In the genomic region with DNA sequence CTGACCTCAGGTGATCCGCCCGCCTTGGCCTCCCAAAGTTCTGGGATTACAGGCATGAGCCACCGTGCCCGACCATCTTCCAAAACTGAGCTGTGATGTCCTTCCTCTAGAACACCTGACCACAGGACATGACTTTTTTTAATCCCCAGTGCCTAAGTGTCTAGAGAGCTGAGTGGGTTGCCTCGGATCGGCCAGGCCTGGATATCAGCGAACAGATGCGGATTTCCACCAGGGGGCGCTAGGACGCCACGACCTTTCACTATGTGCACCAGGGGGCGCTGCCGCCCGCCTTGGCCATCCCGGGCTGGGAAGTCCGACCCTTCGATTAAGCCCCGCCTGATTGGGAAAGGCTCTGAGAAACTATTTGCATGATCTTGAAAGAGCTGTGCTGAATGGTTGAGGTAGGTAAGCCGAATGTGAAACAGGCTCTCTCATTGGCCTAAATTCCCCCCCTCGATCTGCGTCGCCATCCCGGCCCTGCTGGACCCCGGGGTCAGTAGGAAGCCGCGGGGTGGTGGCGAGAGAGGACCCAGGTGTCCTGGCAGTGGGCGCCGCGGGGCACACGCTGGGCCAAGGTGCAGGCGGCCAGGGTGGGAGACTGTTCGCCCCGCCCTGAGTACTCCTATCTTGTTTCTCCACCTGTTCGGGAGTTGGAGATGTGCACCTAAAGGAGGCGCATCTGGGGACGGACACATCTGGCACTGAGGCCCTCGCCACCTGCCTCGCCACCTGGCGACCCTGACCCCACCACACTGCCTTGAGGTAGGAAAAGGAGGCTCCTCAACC, we compare ENCODE assay signal across 8 cellular contexts. TPM values are rescaled to one million over a fixed set of nuclear protein-coding genes. Genes with fewer than 3 reads are reported as not detected.
DNase-seq lines count a peak whose midpoint lies in the region; TF ChIP-seq lines count a peak whose summit lies in the region.

A gene with protein sequence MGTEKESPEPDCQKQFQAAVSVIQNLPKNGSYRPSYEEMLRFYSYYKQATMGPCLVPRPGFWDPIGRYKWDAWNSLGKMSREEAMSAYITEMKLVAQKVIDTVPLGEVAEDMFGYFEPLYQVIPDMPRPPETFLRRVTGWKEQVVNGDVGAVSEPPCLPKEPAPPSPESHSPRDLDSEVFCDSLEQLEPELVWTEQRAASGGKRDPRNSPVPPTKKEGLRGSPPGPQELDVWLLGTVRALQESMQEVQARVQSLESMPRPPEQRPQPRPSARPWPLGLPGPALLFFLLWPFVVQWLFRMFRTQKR (plus strand): TSS at position 496 of the 786 bp plus-strand sequence. CDS start 458 bp downstream, outside the sequence.

- H3K36me3 Mint-ChIP-seq in HFFc6 (ENCODE audit: low read depth): no peaks in the 10 kb centered on the region
- H3K36me3 Mint-ChIP-seq in activated naive CD4-positive, alpha-beta T cell treated with anti-CD3 and anti-CD28 coated beads, Interleukin-2, amount 50 U/mL, for 24 hours: no peaks in the 10 kb centered on the region

- TF ChIP-seq EP300 in SK-N-SH (IDR thresholded peaks at IDR 0.05; ENCODE audit: borderline replicate concordance in 1 of 2, low read depth in 1 of 2, low read length in 1 of 2): no peak

- peaks cover 0 to 25% of the 10 kb centered on the region in 2 experiments; a peak in 1 of 4 replicates for H3K4me1 ChIP-seq in SK-N-SH (ENCODE audit: control insufficient read depth in 1 of 2, insufficient read depth in 2 of 2, low read depth in 1 of 2, low read length in 1 of 2)
- peaks cover 21% of the 10 kb centered on the region for H3K4me1 ChIP-seq in testis

- TF ChIP-seq RAD21 in SK-N-SH (IDR thresholded peaks at IDR 0.05; ENCODE audit: low read length): peak; percentile 95

- H2AFZ ChIP-seq in SK-N-SH (ENCODE audit: low read depth): peak within 1 kb of the TSS; percentile 60

- H3K27me3 ChIP-seq in SK-N-SH (ENCODE audit: insufficient read depth) (no peaks in the 10 kb centered on the region), testis (no peaks in the 10 kb centered on the region)

- peaks cover 6% of the 10 kb centered on the region for H3F3A ChIP-seq in SK-N-SH (replicated peaks; ENCODE audit: insufficient read depth)

- H3K27ac ChIP-seq in SK-N-SH (ENCODE audit: low read depth in 2 of 2, low read length in 1 of 2) (peak within 1 kb of the TSS in 1 of 2 experiments; percentile 60; a peak in 1 of 4 replicates), testis (peak within 1 kb of the TSS; percentile 14 to 57)

- H3K9ac ChIP-seq in SK-N-SH: peak within 1 kb of the TSS; percentile 61

- no peaks in the 10 kb centered on the region for H3K9me2 ChIP-seq in SK-N-SH

- TF ChIP-seq POLR2A in NB4 (IDR thresholded peaks at IDR 0.05; ENCODE audit: extremely low read depth, insufficient read length) (peak; percentile 45), testis (IDR thresholded peaks at IDR 0.05) (no peak)

- peaks cover 18% of the 10 kb centered on the region for H3K79me2 ChIP-seq in SK-N-SH (ENCODE audit: insufficient read depth)

- TF ChIP-seq CTCF in GM10248 (IDR thresholded peaks at IDR 0.05; ENCODE audit: control extremely low read depth, extremely low read depth, low read depth, missing control alignments) (peak; percentile 100), HFFc6 (IDR thresholded peaks at IDR 0.05) (peak; percentile 100), NB4 (IDR thresholded peaks at IDR 0.05; ENCODE audit: low read depth, low read length) (peak; percentile 99), SK-N-SH (IDR thresholded peaks at IDR 0.05) (peak; percentile 100), testis (IDR thresholded peaks at IDR 0.05) (peak; percentile 100)

- H3K4me3 Mint-ChIP-seq in HFFc6: peak within 1 kb of the TSS; percentile 88
- H3K4me3 Mint-ChIP-seq in activated naive CD4-positive, alpha-beta T cell treated with anti-CD3 and anti-CD28 coated beads, Interleukin-2, amount 50 U/mL, for 24 hours: peak within 1 kb of the TSS; percentile 88

- WGBS in SK-N-SH (ENCODE audit: low lambda C conversion rate): 4% methylated on average over 21 of the region's 40 CpGs
- 4 to 9% methylated on average over 18 to 40 of the region's 40 CpGs for WGBS in testis, 2 donors

- peaks cover 24% of the 10 kb centered on the region for H3K4me1 Mint-ChIP-seq in HFFc6 (ENCODE audit: low read depth)
- H3K4me1 Mint-ChIP-seq in activated naive CD4-positive, alpha-beta T cell treated with anti-CD3 and anti-CD28 coated beads, Interleukin-2, amount 50 U/mL, for 24 hours: peaks cover 21% of the 10 kb centered on the region

- peak within 1 kb of the TSS; percentile 68 for H3K27ac Mint-ChIP-seq in HFFc6
- peak within 1 kb of the TSS; percentile 81 for H3K27ac Mint-ChIP-seq in activated naive CD4-positive, alpha-beta T cell treated with anti-CD3 and anti-CD28 coated beads, Interleukin-2, amount 50 U/mL, for 24 hours

- intact Hi-C loops in testis (cut with DNase I; ENCODE audit: low total_unique reads): no loop called here

- no peaks in the 10 kb centered on the region for H4K20me1 ChIP-seq in SK-N-SH (ENCODE audit: insufficient read depth)

- no peaks in the 10 kb centered on the region for H3K9me3 Mint-ChIP-seq in HFFc6
- H3K9me3 Mint-ChIP-seq in activated naive CD4-positive, alpha-beta T cell treated with anti-CD3 and anti-CD28 coated beads, Interleukin-2, amount 50 U/mL, for 24 hours: no peaks in the 10 kb centered on the region

- H3K9me3 ChIP-seq in SK-N-SH: no peaks in the 10 kb centered on the region
- H3K9me3 ChIP-seq in testis: no peaks in the 10 kb centered on the region

- CTCF ChIA-PET in GM10248 (lab: Yijun Ruan, JAX) (interaction anchor here (0.6 to 13.5 kb wide), 120 partner anchors 8 to 717 kb away, joined by 3 to 316 read pairs (median 5); a partner anchor contains a TSS), SK-N-SH (lab: Yijun Ruan, JAX) (interaction anchor here (0.5 to 10.8 kb wide), 100 partner anchors 11 to 867 kb away, joined by 3 to 209 read pairs (median 5); a partner anchor contains a TSS)

- H3K27me3 Mint-ChIP-seq in HFFc6 (ENCODE audit: insufficient read depth): peaks cover 1% of the 10 kb centered on the region; the same call in 1 of the 2 replicates
- H3K27me3 Mint-ChIP-seq in activated naive CD4-positive, alpha-beta T cell treated with anti-CD3 and anti-CD28 coated beads, Interleukin-2, amount 50 U/mL, for 24 hours: no peaks in the 10 kb centered on the region

- POLR2A ChIA-PET in GM10248 (lab: Yijun Ruan, JAX): interaction anchor here (0.7 to 1.9 kb wide), 5 partner anchors 9 to 27 kb away, joined by 3 to 48 read pairs (median 4); a partner anchor contains a TSS
- POLR2A ChIA-PET in SK-N-SH (lab: Yijun Ruan, JAX): interaction anchor here (1.2 to 5.4 kb wide), 5 partner anchors 11 to 63 kb away, joined by 3 to 47 read pairs (median 8); a partner anchor contains a TSS

- DNase-seq in GM10248 (ENCODE audit: extremely low spot score) (peak; percentile 95), HFFc6 (peak; percentile 96), NB4 (ENCODE audit: low read depth) (peak; percentile 96), SK-N-SH (peak; percentile 96), globus pallidus (ENCODE audit: low spot score) (peak; percentile 92), occipital lobe (lab: John Stamatoyannopoulos, UW) (peak; percentile 93), testis (peak; percentile 98)

- peak within 1 kb of the TSS; percentile 95 for H3K4me2 ChIP-seq in SK-N-SH

- H3K36me3 ChIP-seq in SK-N-SH (replicated peaks in 1 of 2; ENCODE audit: control insufficient read depth in 1 of 2, insufficient read depth in 2 of 2, low read length in 1 of 2) (peaks cover 0 to 3% of the 10 kb centered on the region in 2 experiments), testis (ENCODE audit: low read depth, missing control alignments) (no peaks in the 10 kb centered on the region)

- peak within 1 kb of the TSS; percentile 50 for H3K4me3 ChIP-seq in NB4 (ENCODE audit: low read depth, low read length)
- peak within 1 kb of the TSS; percentile 81 to 85 for H3K4me3 ChIP-seq in SK-N-SH (ENCODE audit: low read depth in 2 of 2, low read length in 1 of 2)
- H3K4me3 ChIP-seq in testis: peak within 1 kb of the TSS; percentile 44 to 61

TF ChIP-seq in SK-N-SH, 30 proteins besides CTCF, POLR2A, EP300 and RAD21 (continues in another document):
- TF ChIP-seq MXI1 (IDR thresholded peaks at IDR 0.05; ENCODE audit: low read depth, low read length): peak; percentile 71; the same call in 1 of the 2 replicates
- TF ChIP-seq RCOR1 (IDR thresholded peaks at IDR 0.05; ENCODE audit: low read length): peak; percentile 88
- peak; percentile 99 for TF ChIP-seq SMC3 (IDR thresholded peaks at IDR 0.05; ENCODE audit: low read depth, low read length)
- no peak for TF ChIP-seq TEAD4 (IDR thresholded peaks at IDR 0.05; ENCODE audit: borderline replicate concordance, insufficient read depth)
- TF ChIP-seq NRF1 (IDR thresholded peaks at IDR 0.05; ENCODE audit: low read depth, low read length): no peak
- peak; percentile 89 for TF ChIP-seq RFX5 (IDR thresholded peaks at IDR 0.05; ENCODE audit: low read length)
- TF ChIP-seq YY1 (IDR thresholded peaks at IDR 0.05; ENCODE audit: low read depth): no peak
- TF ChIP-seq CHD2 (IDR thresholded peaks at IDR 0.05; ENCODE audit: low read length, partially characterized antibody): peak; percentile 64
- TF ChIP-seq, protein P1, sequence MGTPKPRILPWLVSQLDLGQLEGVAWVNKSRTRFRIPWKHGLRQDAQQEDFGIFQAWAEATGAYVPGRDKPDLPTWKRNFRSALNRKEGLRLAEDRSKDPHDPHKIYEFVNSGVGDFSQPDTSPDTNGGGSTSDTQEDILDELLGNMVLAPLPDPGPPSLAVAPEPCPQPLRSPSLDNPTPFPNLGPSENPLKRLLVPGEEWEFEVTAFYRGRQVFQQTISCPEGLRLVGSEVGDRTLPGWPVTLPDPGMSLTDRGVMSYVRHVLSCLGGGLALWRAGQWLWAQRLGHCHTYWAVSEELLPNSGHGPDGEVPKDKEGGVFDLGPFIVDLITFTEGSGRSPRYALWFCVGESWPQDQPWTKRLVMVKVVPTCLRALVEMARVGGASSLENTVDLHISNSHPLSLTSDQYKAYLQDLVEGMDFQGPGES (IDR thresholded peaks at IDR 0.05; ENCODE audit: low read depth, low read length): peak; percentile 29; the same call in 1 of the 2 replicates
- TF ChIP-seq, protein P2, sequence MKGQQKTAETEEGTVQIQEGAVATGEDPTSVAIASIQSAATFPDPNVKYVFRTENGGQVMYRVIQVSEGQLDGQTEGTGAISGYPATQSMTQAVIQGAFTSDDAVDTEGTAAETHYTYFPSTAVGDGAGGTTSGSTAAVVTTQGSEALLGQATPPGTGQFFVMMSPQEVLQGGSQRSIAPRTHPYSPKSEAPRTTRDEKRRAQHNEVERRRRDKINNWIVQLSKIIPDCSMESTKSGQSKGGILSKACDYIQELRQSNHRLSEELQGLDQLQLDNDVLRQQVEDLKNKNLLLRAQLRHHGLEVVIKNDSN (IDR thresholded peaks at IDR 0.05; ENCODE audit: borderline replicate concordance, low read depth): no peak
- TF ChIP-seq FOXJ3 (CRISPR knock-in tag; IDR thresholded peaks at IDR 0.05): 0 out of 2 replicates have a peak, but pooled peaks have one; percentile 35

RNA-seq across cellular contexts. Expression of the gene that starts here (rescaled TPM):
- 1 to 10 TPM; 5.0 to 8.0 (median 6.5) TPM for total RNA-seq in HFFc6 (2021; fragmentation: NEBNext Ultra II Directional; extraction: Animal tissue kit (Norgen Biotek cat#: 25700))
- polyA plus RNA-seq in SK-N-SH (2012; rRNA removed) (15.8 and 18.1 TPM in 2 replicates), testis (ENCODE audit: insufficient read depth, low read depth, low replicate concordance) (7.5 TPM)
- polyA plus RNA-seq in SK-N-SH (2012; cell fraction: cytosol; rRNA removed): 4.4 and 7.8 TPM in 2 replicates
- polyA plus RNA-seq in SK-N-SH (2012; cell fraction: nucleus; rRNA removed): 101 and 115 TPM in 2 replicates
- total RNA-seq in occipital lobe (3.0 TPM), testis (1 to 10 TPM; 8.3 to 9.1 TPM)
